ENCODE assay signal across 1 cellular context in the genomic region with DNA sequence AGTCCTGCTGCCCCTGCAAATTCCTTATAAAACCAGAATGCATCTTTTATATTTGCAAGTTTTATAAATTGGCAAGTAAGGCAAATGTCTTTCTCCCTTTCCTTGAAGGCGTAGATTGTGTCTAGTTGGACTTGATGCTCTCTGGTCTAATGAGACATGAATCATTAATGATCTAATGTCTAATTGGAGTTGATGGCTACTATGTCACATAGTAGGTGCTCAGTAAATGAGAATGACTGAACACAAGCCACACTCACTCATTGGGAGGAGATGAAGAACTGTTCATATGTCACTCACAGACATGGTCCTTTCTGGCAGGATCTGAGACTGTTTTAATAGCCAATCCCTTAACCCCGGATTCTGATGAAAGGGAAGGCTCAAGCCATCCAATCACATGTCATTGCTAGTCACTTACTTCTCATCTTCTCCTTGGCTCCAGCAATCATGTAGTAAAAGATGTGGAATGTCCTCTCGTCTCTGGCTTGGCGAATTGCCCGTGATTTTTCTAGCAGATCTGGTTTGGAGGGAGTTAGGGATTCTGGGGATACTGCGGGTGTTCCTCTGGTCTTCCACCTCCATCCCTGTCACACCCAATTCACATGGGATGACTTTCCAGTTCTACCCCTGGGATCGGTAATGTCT.
TF ChIP-seq lines count a peak whose summit lies in the region.

No MANE protein-coding gene starts in this region.

TF ChIP-seq in H1, 55 proteins besides CTCF, POLR2A, EP300 and RAD21 (continued from another document):
- TF ChIP-seq TEAD4 (IDR thresholded peaks at IDR 0.05; ENCODE audit: low read depth, low read length) (no peak), FOSL1 (IDR thresholded peaks at IDR 0.05; ENCODE audit: insufficient read depth, low read depth, low read length) (no peak), CBX5 (IDR thresholded peaks at IDR 0.05; ENCODE audit: low read depth, low read length) (no peak), NRF1 (IDR thresholded peaks at IDR 0.05; ENCODE audit: low read depth, low read length) (no peak), SP1 (IDR thresholded peaks at IDR 0.05; ENCODE audit: low read depth, low read length) (no peak), POU5F1 (IDR thresholded peaks at IDR 0.05; ENCODE audit: low read depth, low read length) (no peak)
